8 cellular contexts compared by ENCODE assay signal in genomic region chr1:236142358-236143103, GRCh38. TPM values are rescaled to one million over a fixed set of nuclear protein-coding genes. Genes with fewer than 3 reads are reported as not detected.
DNase-seq lines count a peak whose midpoint lies in the region; ATAC-seq and TF ChIP-seq lines count a peak whose summit lies in the region.

GPR137B (plus strand) TSS chr1:236142539; CDS start chr1:236142623, 84 bp downstream.

- peak; percentile 42 for DNase-seq in CMK (ENCODE audit: low read depth)
- peak; percentile 74 for DNase-seq in SK-MEL-5 (ENCODE audit: low read depth, low spot score)
- DNase-seq in activated naive CD8-positive, alpha-beta T cell treated with anti-CD3 and anti-CD28 coated beads for 36 hours = peak; percentile 72
- peak; percentile 44 to 57 for DNase-seq in cardiac muscle cell (ENCODE audit: low read depth in 1 of 2, low spot score in 1 of 2)
- DNase-seq in upper lobe of right lung = peak; percentile 78

- in situ Hi-C loops in SK-MEL-5 (cut with HindIII; ENCODE audit: low pct_unique_long_range_greater_than_20kb, low sequenced_read_pairs) = no loop called here

- peaks cover 44% of the 10 kb centered on the region for H3K27me3 Mint-ChIP-seq in activated naive CD8-positive, alpha-beta T cell treated with anti-CD3 and anti-CD28 coated beads for 36 hours

- H3K4me2 ChIP-seq in parathyroid adenoma (ENCODE audit: low read length) = peak within 1 kb of the TSS; percentile 84

- no peaks in the 10 kb centered on the region for H3K9me3 Mint-ChIP-seq in activated naive CD8-positive, alpha-beta T cell treated with anti-CD3 and anti-CD28 coated beads for 36 hours

- H3K9ac ChIP-seq in parathyroid adenoma = no peak within 1 kb of the TSS

- no peaks in the 10 kb centered on the region for H3K9me3 ChIP-seq in cardiac muscle cell (ENCODE audit: low read depth)
- no peaks in the 10 kb centered on the region for H3K9me3 ChIP-seq in parathyroid adenoma (ENCODE audit: control insufficient read depth, low read length)
- no peaks in the 10 kb centered on the region for H3K9me3 ChIP-seq in upper lobe of right lung

- H3K4me1 ChIP-seq in cardiac muscle cell (ENCODE audit: low read depth) (no peaks in the 10 kb centered on the region), parathyroid adenoma (peaks cover 2% of the 10 kb centered on the region), upper lobe of right lung (peaks cover 10% of the 10 kb centered on the region)

- H3K27me3 ChIP-seq in cardiac muscle cell (peaks cover 84% of the 10 kb centered on the region), parathyroid adenoma (ENCODE audit: control insufficient read depth, insufficient read depth, low read length) (no peaks in the 10 kb centered on the region), upper lobe of right lung (no peaks in the 10 kb centered on the region)

- H3K4me3 Mint-ChIP-seq in activated naive CD8-positive, alpha-beta T cell treated with anti-CD3 and anti-CD28 coated beads for 36 hours = peak within 1 kb of the TSS; percentile 85

- TF ChIP-seq CTCF in cardiac muscle cell (IDR thresholded peaks at IDR 0.05; ENCODE audit: low read depth, low read length) (no peak), parathyroid adenoma (IDR thresholded peaks at IDR 0.05) (no peak), upper lobe of right lung (IDR thresholded peaks at IDR 0.05) (no peak)

- H2AFZ ChIP-seq in parathyroid adenoma = peak within 1 kb of the TSS; percentile 88

- H3K27ac Mint-ChIP-seq in activated naive CD8-positive, alpha-beta T cell treated with anti-CD3 and anti-CD28 coated beads for 36 hours = peak within 1 kb of the TSS; percentile 62

- H3K27ac ChIP-seq in cardiac muscle cell (no peak within 1 kb of the TSS), parathyroid adenoma (no peak within 1 kb of the TSS), upper lobe of right lung (peak within 1 kb of the TSS; percentile 58)

- H3K4me1 Mint-ChIP-seq in activated naive CD8-positive, alpha-beta T cell treated with anti-CD3 and anti-CD28 coated beads for 36 hours = peaks cover 20% of the 10 kb centered on the region

- H3K4me3 ChIP-seq in cardiac muscle cell (peak within 1 kb of the TSS; percentile 68), parathyroid adenoma (ENCODE audit: low read depth, low read length) (peak within 1 kb of the TSS; percentile 64), upper lobe of right lung (peak within 1 kb of the TSS; percentile 71)

- intact Hi-C loops in upper lobe of right lung (cut with DNase I) = no loop called here

- H3K79me2 ChIP-seq in parathyroid adenoma = no peaks in the 10 kb centered on the region

- no peaks in the 10 kb centered on the region for H3K36me3 Mint-ChIP-seq in activated naive CD8-positive, alpha-beta T cell treated with anti-CD3 and anti-CD28 coated beads for 36 hours

- H3K36me3 ChIP-seq in cardiac muscle cell = no peaks in the 10 kb centered on the region
- no peaks in the 10 kb centered on the region for H3K36me3 ChIP-seq in parathyroid adenoma (ENCODE audit: control insufficient read depth, insufficient read depth, low read length)
- no peaks in the 10 kb centered on the region for H3K36me3 ChIP-seq in upper lobe of right lung

- ATAC-seq in GM19397 (IDR thresholded peaks at IDR 0.05; ENCODE audit: unreplicated experiment) (peak; percentile 54), HG03521 (IDR thresholded peaks at IDR 0.05; ENCODE audit: unreplicated experiment) (peak; percentile 62), upper lobe of right lung (peak; percentile 77)

RNA-seq across cellular contexts. Expression of gene GPR137B, which starts in this region (rescaled TPM):
- 105 and 115 TPM in 2 replicates for total RNA-seq in SK-MEL-5 (2014; rRNA removed; shearing (Covaris generic))
- polyA plus RNA-seq in SK-MEL-5 (2015; cell fraction: cytosol; rRNA removed) = 148 and 164 TPM in 2 replicates
- polyA plus RNA-seq in SK-MEL-5 (2015; cell fraction: nucleus; rRNA removed) = 51.7 and 52.5 TPM in 2 replicates
- total RNA-seq in activated naive CD8-positive, alpha-beta T cell treated with anti-CD3 and anti-CD28 coated beads for 36 hours = 1 to 10 TPM; 4.6 to 4.7 TPM
- total RNA-seq in cardiac muscle cell (3.0 and 4.8 TPM in 2 replicates), upper lobe of right lung (26.5 TPM)
- 0.87 and 4.7 TPM in 2 replicates for polyA plus RNA-seq in cardiac muscle cell
